In the genomic region with DNA sequence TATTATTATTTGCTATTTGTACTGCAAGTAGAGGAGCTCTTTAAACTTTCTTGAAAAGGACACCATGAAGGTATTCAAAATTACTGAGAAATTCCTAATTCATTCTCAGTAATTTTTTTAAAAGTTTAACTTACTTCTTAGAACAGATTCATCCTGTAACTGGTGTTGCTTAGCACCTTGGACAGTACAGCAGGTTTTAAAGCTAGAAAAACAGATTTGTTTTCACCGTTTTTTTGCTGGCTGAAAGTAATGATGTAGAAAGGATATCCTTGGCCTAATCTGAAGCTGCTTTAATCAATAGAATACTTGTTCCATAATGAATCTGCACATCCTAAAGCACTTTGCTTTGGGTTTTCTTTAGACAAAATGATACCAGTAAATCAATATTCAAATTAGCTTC, we compare ENCODE assay signal across 23 cellular contexts.
"Had no signal": no experiment of that assay in that cellular context is flagged by ENCODE, and none has a peak within 500 bp of the region (broad histone marks: within the 10 kb centered on the region; RNA-seq: fewer than 3 reads in every experiment).

No MANE protein-coding gene starts in this region.

- H3K4me1 ChIP-seq: esophagus squamous epithelium, gastrocnemius medialis, heart right ventricle, left lung, lower lobe of right lung had no signal

- DNase-seq: dermis blood vessel endothelial cell; dorsolateral prefrontal cortex; effector CD4-positive, alpha-beta T cell; effector memory CD4-positive, alpha-beta T cell; erythroblast; esophagus squamous epithelium; foreskin fibroblast; foreskin melanocyte; gastrocnemius medialis; glutamatergic neuron; head of caudate nucleus; heart right ventricle; hippocampal formation; left cardiac atrium; left lung; left ventricle myocardium superior; lower lobe of right lung; mesenchymal stem cell; mucosa of descending colon; naive B cell; naive thymus-derived CD8-positive, alpha-beta T cell had no signal

- H3K4me3 ChIP-seq: coronary artery, dorsolateral prefrontal cortex, esophagus squamous epithelium, gastrocnemius medialis, heart right ventricle, left lung, lower lobe of right lung, mucosa of descending colon had no signal

- H3K27me3 ChIP-seq: dorsolateral prefrontal cortex, esophagus squamous epithelium, gastrocnemius medialis, heart right ventricle, left lung had no signal

- H3K36me3 ChIP-seq: esophagus squamous epithelium, gastrocnemius medialis, heart right ventricle, left lung, lower lobe of right lung had no signal

- H3K9me3 ChIP-seq: esophagus squamous epithelium, gastrocnemius medialis, heart right ventricle, left lung, lower lobe of right lung, mucosa of descending colon had no signal

- H3K27ac ChIP-seq: coronary artery, dorsolateral prefrontal cortex, epithelial cell of prostate, esophagus squamous epithelium, gastrocnemius medialis, heart right ventricle, left lung, lower lobe of right lung had no signal
